ENCODE assay signal across 8 cellular contexts in the genomic region with DNA sequence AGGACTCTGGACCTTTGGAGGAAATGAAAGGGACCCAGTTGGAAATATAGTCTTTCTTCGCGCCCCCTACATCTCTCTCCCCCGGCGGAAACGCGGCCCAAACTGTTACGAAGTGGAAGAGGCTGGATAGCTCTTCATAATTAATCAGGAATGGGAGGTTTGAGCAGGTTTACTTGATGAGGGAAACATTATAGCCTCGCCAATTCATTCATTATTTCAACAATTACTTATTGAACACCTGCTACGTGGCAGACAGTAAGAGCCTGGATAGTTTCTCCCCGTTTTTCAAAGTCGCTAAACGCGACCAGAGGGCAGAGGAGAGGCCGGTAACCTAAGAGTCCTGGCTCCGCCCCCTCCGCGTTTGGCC. TPM values are rescaled to one million over a fixed set of nuclear protein-coding genes. Genes with fewer than 3 reads are reported as not detected.
DNase-seq lines count a peak whose midpoint lies in the region; TF ChIP-seq lines count a peak whose summit lies in the region.

No MANE protein-coding gene starts in this region.

- peaks cover 1% of the 10 kb centered on the region for H3K36me3 Mint-ChIP-seq in activated naive CD4-positive, alpha-beta T cell treated with anti-CD3 and anti-CD28 coated beads for 36 hours (ENCODE audit: low read depth)

- in situ Hi-C loops in mammary epithelial cell (cut with MboI; ENCODE audit: low sequenced_read_pairs in 2 of 2): no loop called here

- TF ChIP-seq CTCF in mammary epithelial cell (conservative IDR thresholded peaks at IDR 0.05 in 1 of 2, IDR thresholded peaks at IDR 0.05 in 1 of 2; ENCODE audit: extremely low read depth in 1 of 2, insufficient read depth in 1 of 2, low read depth in 1 of 2, low read length in 2 of 2) (no peak), uterus (IDR thresholded peaks at IDR 0.05) (no peak)

- 0 out of 2 replicates have a peak overlapping the region, but pooled peaks have one; percentile 31 for H3K9ac ChIP-seq in HUES48 (ENCODE audit: low read depth, low read length)
- no peak overlapping the region for H3K9ac ChIP-seq in mammary epithelial cell (ENCODE audit: insufficient read depth, low read length)
- H3K9ac ChIP-seq in mesenchymal stem cell (ENCODE audit: low read length): peak overlapping the region; percentile 73

- H2BK12ac ChIP-seq in mesenchymal stem cell (ENCODE audit: low read length in 2 of 2): peak overlapping the region in 1 of 2 experiments; percentile 24

- dilution Hi-C loops in mammary epithelial cell (cut with HindIII; ENCODE audit: low sequenced_read_pairs): no loop called here

- H3K4me2 ChIP-seq in mammary epithelial cell (ENCODE audit: insufficient read depth, low read depth, low read length): peak overlapping the region; percentile 96
- H3K4me2 ChIP-seq in mesenchymal stem cell (ENCODE audit: low read length, poor library complexity, severe bottlenecking): peak overlapping the region; percentile 96

- H3K4ac ChIP-seq in mesenchymal stem cell (ENCODE audit: low read depth in 1 of 2, low read length in 2 of 2): peak overlapping the region in 1 of 2 experiments; percentile 88

- no peaks in the 10 kb centered on the region for H3K9me3 Mint-ChIP-seq in activated naive CD4-positive, alpha-beta T cell treated with anti-CD3 and anti-CD28 coated beads for 36 hours

- H2AK5ac ChIP-seq in mesenchymal stem cell (ENCODE audit: low read length, severe bottlenecking): no peak overlapping the region

- H4K8ac ChIP-seq in mesenchymal stem cell (ENCODE audit: low read length): no peak overlapping the region

- H3K27me3 ChIP-seq in HUES48 (ENCODE audit: control insufficient read depth, insufficient read depth, low read length) (no peaks in the 10 kb centered on the region), mammary epithelial cell (ENCODE audit: insufficient read depth, low read length) (no peaks in the 10 kb centered on the region), mesenchymal stem cell (ENCODE audit: control insufficient read depth in 1 of 2, insufficient read depth in 1 of 2, low read length in 2 of 2) (peaks cover 33 to 36% of the 10 kb centered on the region in 2 experiments), uterus (peaks cover 0 to 13% of the 10 kb centered on the region in 2 donors)

- H3K4me3 Mint-ChIP-seq in activated naive CD4-positive, alpha-beta T cell treated with anti-CD3 and anti-CD28 coated beads for 36 hours: peak overlapping the region; percentile 95

- H3K4me1 ChIP-seq in HUES48 (ENCODE audit: control insufficient read depth, insufficient read depth, low read length) (peaks cover 15% of the 10 kb centered on the region), mammary epithelial cell (ENCODE audit: insufficient read depth, low read length) (peaks cover 38% of the 10 kb centered on the region), mesenchymal stem cell (ENCODE audit: control insufficient read depth, insufficient read depth, low read depth, low read length) (peaks cover 33% of the 10 kb centered on the region), uterus (peaks cover 0 to 11% of the 10 kb centered on the region in 2 donors)

- CTCF ChIA-PET in activated naive CD4-positive, alpha-beta T cell treated with anti-CD3 and anti-CD28 coated beads for 36 hours (lab: Charles Lee): interaction anchor here (0.7 to 6.1 kb wide), 12 partner anchors 9 to 193 kb away, joined by 3 to 49 read pairs (median 8); partner anchors contain the start of genes C10orf95 and NFKB2
- CTCF ChIA-PET in mammary epithelial cell (lab: Charles Lee; ENCODE audit: low non-redundant PET): interaction anchor here (1.0 kb wide), 1 partner anchor 21 kb away, joined by 4 read pairs; no protein-coding TSS in a partner anchor

- H2AFZ ChIP-seq in mammary epithelial cell (ENCODE audit: low read depth, low read length): peak overlapping the region; percentile 99
- no peak overlapping the region for H2AFZ ChIP-seq in mesenchymal stem cell (ENCODE audit: low read depth, low read length)

- H4K91ac ChIP-seq in mesenchymal stem cell (ENCODE audit: low read length): no peak overlapping the region

- H3K9me3 ChIP-seq in HUES48 (ENCODE audit: control insufficient read depth, insufficient read depth, low read length): no peaks in the 10 kb centered on the region
- H3K9me3 ChIP-seq in mammary epithelial cell (replicated peaks; ENCODE audit: insufficient read depth, low read length): no peaks in the 10 kb centered on the region
- no peaks in the 10 kb centered on the region for H3K9me3 ChIP-seq in mesenchymal stem cell (ENCODE audit: control insufficient read depth, low read length)
- no peaks in the 10 kb centered on the region for H3K9me3 ChIP-seq in uterus

- peak overlapping the region; percentile 68 for H2BK15ac ChIP-seq in mesenchymal stem cell (ENCODE audit: low read depth, poor library complexity, severe bottlenecking)

- 3% methylated on average over 17 of the region's 17 CpGs for WGBS in mammary epithelial cell (ENCODE audit: low coverage, missing lambda C conversion rate)
- WGBS in mesenchymal stem cell: under 1% methylated on average over 10 of the region's 17 CpGs

- no peak overlapping the region for H2BK120ac ChIP-seq in mesenchymal stem cell (ENCODE audit: low read depth, low read length)

- H3K79me2 ChIP-seq in mammary epithelial cell (ENCODE audit: insufficient read depth, low read length): peaks cover 20% of the 10 kb centered on the region

- no peak overlapping the region for H3K23ac ChIP-seq in mesenchymal stem cell (ENCODE audit: low read length in 2 of 2)

- H3K18ac ChIP-seq in mesenchymal stem cell (ENCODE audit: low read depth in 1 of 2, low read length in 2 of 2): peak overlapping the region; percentile 85 to 93

- H3K4me3 ChIP-seq in HUES48 (ENCODE audit: low read depth, low read length) (peak overlapping the region; percentile 81), mammary epithelial cell (replicated peaks in 1 of 3; ENCODE audit: insufficient read depth in 1 of 3, low read depth in 2 of 3, low read length in 3 of 3) (peak overlapping the region; percentile 72 to 88 (median 74)), mesenchymal stem cell (ENCODE audit: insufficient read depth in 1 of 2, low read depth in 1 of 2, low read length in 2 of 2) (peak overlapping the region; percentile 85 to 94), uterus (peak overlapping the region; percentile 79 to 92)

- no peak overlapping the region for H2BK5ac ChIP-seq in mesenchymal stem cell (ENCODE audit: low read depth, low read length, poor library complexity, severe bottlenecking)

- TF ChIP-seq POLR2A in uterus (IDR thresholded peaks at IDR 0.05): no peak

- H3K36me3 ChIP-seq in HUES48 (ENCODE audit: control insufficient read depth, insufficient read depth, low read length) (peaks cover 17% of the 10 kb centered on the region), mammary epithelial cell (ENCODE audit: insufficient read depth, low read length) (no peaks in the 10 kb centered on the region), mesenchymal stem cell (ENCODE audit: control insufficient read depth in 1 of 2, insufficient read depth in 2 of 2, low read depth in 1 of 2, low read length in 2 of 2) (peaks cover 22 to 30% of the 10 kb centered on the region in 2 experiments), uterus (no peaks in the 10 kb centered on the region)

- no peak for DNase-seq in activated naive CD4-positive, alpha-beta T cell treated with anti-CD3 and anti-CD28 coated beads for 36 hours
- no peak for DNase-seq in activated naive CD4-positive, alpha-beta T cell treated with Interleukin-2 at 50 U/mL for 16 hours
- DNase-seq in mammary epithelial cell (no peak), mesenchymal stem cell (no peak), uterus (no peak), NCI-H128 (lab: John Stamatoyannopoulos, UW; ENCODE audit: unreplicated experiment) (no peak), cerebellar cortex (ENCODE audit: low spot score) (no peak)

- BruUV-seq in mammary epithelial cell (replicated peaks; lab: Mats Ljungman, UMichigan): no TSS peak

- H3K27ac Mint-ChIP-seq in activated naive CD4-positive, alpha-beta T cell treated with anti-CD3 and anti-CD28 coated beads for 36 hours: peak overlapping the region; percentile 91

- peaks cover 30% of the 10 kb centered on the region for H3K4me1 Mint-ChIP-seq in activated naive CD4-positive, alpha-beta T cell treated with anti-CD3 and anti-CD28 coated beads for 36 hours (ENCODE audit: low read depth)

- H3K27ac ChIP-seq in HUES48 (ENCODE audit: low read depth, low read length): peak overlapping the region; percentile 86
- peak overlapping the region; percentile 56 for H3K27ac ChIP-seq in mammary epithelial cell (ENCODE audit: insufficient read depth, low read depth, low read length)
- H3K27ac ChIP-seq in mesenchymal stem cell (ENCODE audit: low read length, poor library complexity, severe bottlenecking): peak overlapping the region; percentile 97
- peak overlapping the region; percentile 92 for H3K27ac ChIP-seq in uterus

- H3K79me1 ChIP-seq in mesenchymal stem cell (replicated peaks; ENCODE audit: low read length, poor library complexity, severe bottlenecking): peaks cover 18% of the 10 kb centered on the region

- intact Hi-C loops in activated naive CD4-positive, alpha-beta T cell treated with anti-CD3 and anti-CD28 coated beads for 36 hours (cut with micrococcal nuclease): loop anchor here (5.0 kb wide), 1 partner anchor 603 kb away; the partner anchor contains the start of gene OGA
- intact Hi-C loops in mammary epithelial cell (cut with micrococcal nuclease): loop anchor here (5.0 kb wide), 1 partner anchor 42 kb away; no protein-coding TSS in a partner anchor
- intact Hi-C loops in uterus (cut with DNase I; ENCODE audit: low total_unique reads): no loop called here

- H3K27me3 Mint-ChIP-seq in activated naive CD4-positive, alpha-beta T cell treated with anti-CD3 and anti-CD28 coated beads for 36 hours (ENCODE audit: low read depth): peaks cover 25% of the 10 kb centered on the region

- H4K20me1 ChIP-seq in mammary epithelial cell (ENCODE audit: insufficient read depth, low read length): no peaks in the 10 kb centered on the region

- H3K14ac ChIP-seq in mesenchymal stem cell (ENCODE audit: low read length in 2 of 2): no peak overlapping the region

RNA-seq across cellular contexts. Expression of gene FBXL15, which starts 0.2 kb away (rescaled TPM):
- 10 to 100 TPM in 1 of 2 experiments, 1 to 10 TPM in 1; 9.9 to 10.8 TPM for total RNA-seq in activated naive CD4-positive, alpha-beta T cell treated with anti-CD3 and anti-CD28 coated beads for 36 hours
- total RNA-seq in mammary epithelial cell (1 to 10 TPM; 5.0 to 7.0 TPM), uterus (10 to 100 TPM in 3 of 4 donors, 1 to 10 TPM in 1; 6.8 to 40.0 (median 16.7) TPM)
- polyA plus RNA-seq in mammary epithelial cell: 6.5 TPM
- 0.41 TPM for polyA minus RNA-seq in mammary epithelial cell
- 7.3 TPM for polyA plus RNA-seq in mesenchymal stem cell (2013, experiment 1 of 2)
- 7.5 TPM for polyA plus RNA-seq in mesenchymal stem cell (2013, experiment 2 of 2)

RNA-seq across cellular contexts. Expression of gene PSD, which starts 1.8 kb away (rescaled TPM):
- 1 to 10 TPM; 6.2 to 7.2 TPM for total RNA-seq in activated naive CD4-positive, alpha-beta T cell treated with anti-CD3 and anti-CD28 coated beads for 36 hours
- total RNA-seq in mammary epithelial cell: under 1 TPM; 0.50 to 0.82 TPM
- polyA plus RNA-seq in mammary epithelial cell: 0.16 TPM
- not detected for polyA minus RNA-seq in mammary epithelial cell
- polyA plus RNA-seq in mesenchymal stem cell (2013, experiment 1 of 2): 2.6 TPM
- 2.2 TPM for polyA plus RNA-seq in mesenchymal stem cell (2013, experiment 2 of 2)
- total RNA-seq in uterus: 100 to 1,000 TPM in 1 of 4 donors, 10 to 100 TPM in 2, not detected in 1; 31.3 to 114 (median 37.3) TPM

RNA-seq across cellular contexts. Expression of gene CUEDC2, which starts 11.9 kb away (rescaled TPM):
- total RNA-seq in activated naive CD4-positive, alpha-beta T cell treated with anti-CD3 and anti-CD28 coated beads for 36 hours: 10 to 100 TPM; 63.3 to 64.4 TPM
- 10 to 100 TPM; 32.0 to 49.5 TPM for total RNA-seq in mammary epithelial cell
- 68.1 TPM for polyA plus RNA-seq in mammary epithelial cell
- polyA minus RNA-seq in mammary epithelial cell: 14.6 TPM
- 77.8 TPM for polyA plus RNA-seq in mesenchymal stem cell (2013, experiment 1 of 2)
- polyA plus RNA-seq in mesenchymal stem cell (2013, experiment 2 of 2): 80.7 TPM
- 10 to 100 TPM; 26.2 to 51.6 (median 35.6) TPM for total RNA-seq in uterus

RNA-seq across cellular contexts. Expression of gene NFKB2, which starts 24.9 kb away (rescaled TPM):
- total RNA-seq in activated naive CD4-positive, alpha-beta T cell treated with anti-CD3 and anti-CD28 coated beads for 36 hours: 100 to 1,000 TPM; 328 to 345 TPM
- total RNA-seq in mammary epithelial cell (10 to 100 TPM; 12.3 to 73.5 TPM), uterus (10 to 100 TPM in 2 of 4 donors, 1 to 10 TPM in 2; 6.4 to 61.7 (median 10.7) TPM)
- polyA plus RNA-seq in mammary epithelial cell: 16.8 TPM
- 10.5 TPM for polyA minus RNA-seq in mammary epithelial cell
- 11.8 TPM for polyA plus RNA-seq in mesenchymal stem cell (2013, experiment 1 of 2)
- polyA plus RNA-seq in mesenchymal stem cell (2013, experiment 2 of 2): 11.2 TPM

RNA-seq across cellular contexts. Expression of gene C10orf95, which starts 30.9 kb away (rescaled TPM):
- under 1 TPM; 0.14 to 0.15 TPM for total RNA-seq in activated naive CD4-positive, alpha-beta T cell treated with anti-CD3 and anti-CD28 coated beads for 36 hours
- total RNA-seq in mammary epithelial cell (1 to 10 TPM; 1.5 to 2.0 TPM), uterus (under 1 TPM in 1 of 4 donors, not detected in 3; 0.21 TPM)
- polyA plus RNA-seq in mammary epithelial cell: 1.2 TPM
- not detected for polyA minus RNA-seq in mammary epithelial cell
- not detected for polyA plus RNA-seq in mesenchymal stem cell (2013, experiment 1 of 2)
- 0.03 TPM for polyA plus RNA-seq in mesenchymal stem cell (2013, experiment 2 of 2)
